In genomic region chr17:17412331-17412730, GRCh38 we compare ENCODE assay signal across 15 cellular contexts.
DNase-seq lines count a peak whose midpoint lies in the region; ATAC-seq and TF ChIP-seq lines count a peak whose summit lies in the region.
"Had no signal": no experiment of that assay in that cellular context is flagged by ENCODE, and none has a peak within 500 bp of the region (broad histone marks: within the 10 kb centered on the region; RNA-seq: fewer than 3 reads in every experiment).

No MANE protein-coding gene starts in this region.

- intact Hi-C loops in gastrocnemius medialis (cut with DNase I; ENCODE audit: low total_unique reads) = no loop called here
- intact Hi-C loops in OCI-LY7 (cut with micrococcal nuclease; ENCODE audit: unreplicated experiment) = no loop called here

- no peak overlapping the region for H2AFZ ChIP-seq in OCI-LY7 (ENCODE audit: low read length)
- H2AFZ ChIP-seq: neural progenitor cell had no signal

- CTCF ChIA-PET in OCI-LY7 (lab: Charles Lee; ENCODE audit: unreplicated experiment) = no interaction called here

- no peak for TF ChIP-seq POLR2A in gastrocnemius medialis (IDR thresholded peaks at IDR 0.05)

- peaks cover 0 to 4% of the 10 kb centered on the region in 2 donors for H3K4me1 ChIP-seq in esophagus (ENCODE audit: control insufficient read depth in 2 of 2, insufficient read depth in 2 of 2, low read length in 1 of 2)
- H3K4me1 ChIP-seq in gastrocnemius medialis = peaks cover 13 to 19% of the 10 kb centered on the region in 2 donors
- H3K4me1 ChIP-seq in OCI-LY7 (ENCODE audit: insufficient read depth, low read length, poor library complexity, severe bottlenecking) = peaks cover 9% of the 10 kb centered on the region
- H3K4me1 ChIP-seq: neural progenitor cell had no signal

- H3K9me3 ChIP-seq in esophagus (ENCODE audit: control insufficient read depth in 2 of 2, insufficient read depth in 1 of 2, low read depth in 1 of 2, low read length in 1 of 2) (no peaks in the 10 kb centered on the region), gastrocnemius medialis (no peaks in the 10 kb centered on the region), OCI-LY7 (ENCODE audit: low read length) (peaks cover 19% of the 10 kb centered on the region; the same call in 1 of the 2 replicates)

- BruUV-seq in OCI-LY7 (replicated peaks; lab: Mats Ljungman, UMichigan) = no TSS peak

- POLR2A ChIA-PET in OCI-LY7 (lab: Charles Lee) = no interaction called here

- H3K27me3 ChIP-seq in esophagus (ENCODE audit: control insufficient read depth in 1 of 2, insufficient read depth in 2 of 2, low read length in 2 of 2) = no peaks in the 10 kb centered on the region
- peaks cover 3 to 19% (median 13%) of the 10 kb centered on the region in 3 donors for H3K27me3 ChIP-seq in gastrocnemius medialis
- H3K27me3 ChIP-seq: neural progenitor cell had no signal

- no peaks in the 10 kb centered on the region for H3K79me2 ChIP-seq in OCI-LY7 (ENCODE audit: insufficient read depth, low read depth, low read length)

- 37 to 48% methylated on average over 4 of the region's 4 CpGs for WGBS in esophagus, 2 donors

- H3K36me3 ChIP-seq in esophagus (ENCODE audit: control insufficient read depth in 2 of 2, insufficient read depth in 2 of 2, low read length in 1 of 2) (no peaks in the 10 kb centered on the region), gastrocnemius medialis (no peaks in the 10 kb centered on the region), OCI-LY7 (ENCODE audit: insufficient read depth, low read length) (no peaks in the 10 kb centered on the region)
- H3K36me3 ChIP-seq: neural progenitor cell had no signal

- H3K9me2 ChIP-seq in OCI-LY7 (ENCODE audit: insufficient read depth, low read length) = no peaks in the 10 kb centered on the region

- H4K20me1 ChIP-seq in OCI-LY7 (ENCODE audit: insufficient read depth, low read length) = no peaks in the 10 kb centered on the region

- in situ Hi-C loops in gastrocnemius medialis (cut with MboI; ENCODE audit: low sequenced_read_pairs in 4 of 4) = no loop called here

- ATAC-seq in gastrocnemius medialis (no peak), GM21723 (IDR thresholded peaks at IDR 0.05; ENCODE audit: unreplicated experiment) (no peak)
- ATAC-seq: GM12878, left ventricle myocardium superior had no signal

- H3K4me2 ChIP-seq in OCI-LY7 (ENCODE audit: low read length) = no peak overlapping the region
- H3K4me2 ChIP-seq: neural progenitor cell had no signal

- TF ChIP-seq CTCF in gastrocnemius medialis (IDR thresholded peaks at IDR 0.05 in 4 of 5, conservative IDR thresholded peaks at IDR 0.05 in 1 of 5) = no peak
- TF ChIP-seq CTCF in OCI-LY7 (conservative IDR thresholded peaks at IDR 0.05; ENCODE audit: low read length) = no peak

- H3K27ac ChIP-seq in esophagus (ENCODE audit: low read depth in 2 of 2, low read length in 1 of 2) = peak overlapping the region; percentile 38 to 56
- peak overlapping the region in 3 of 4 donors; percentile 33 to 69 (median 38) for H3K27ac ChIP-seq in gastrocnemius medialis
- no peak overlapping the region for H3K27ac ChIP-seq in OCI-LY7 (ENCODE audit: low read depth, low read length, poor library complexity, severe bottlenecking)
- H3K27ac ChIP-seq: neural progenitor cell had no signal

- H3K4me3 ChIP-seq in esophagus (ENCODE audit: low read depth in 1 of 2, low read length in 2 of 2) = no peak overlapping the region
- no peak overlapping the region for H3K4me3 ChIP-seq in gastrocnemius medialis
- no peak overlapping the region for H3K4me3 ChIP-seq in OCI-LY7 (ENCODE audit: low read depth, low read length, poor library complexity, severe bottlenecking)
- H3K4me3 ChIP-seq: GM12878, neural progenitor cell had no signal

- DNase-seq in EH (ENCODE audit: low read depth) = peak; percentile 90
- peak; percentile 32 for DNase-seq in NCI-H226
- no peak for DNase-seq in gastrocnemius medialis
- DNase-seq in hippocampal formation (lab: John Stamatoyannopoulos, UW) = no peak
- DNase-seq in NCI-H1417 (lab: John Stamatoyannopoulos, UW) = no peak
- no peak for DNase-seq in OCI-LY7 (ENCODE audit: low spot score)
- DNase-seq: activated CD4-positive, alpha-beta T cell treated with anti-CD3 and anti-CD28 coated beads for 1 hour; activated effector memory CD4-positive, alpha-beta T cell treated with anti-CD3 and anti-CD28 coated beads, Interleukin-2, amount 50 U/mL, for 16 hours; COR-L47; left ventricle myocardium superior; NCI-H187 treated with DMSO at 0.1 percent for 48 hours had no signal

Comparison
In these comparisons a context has a peak if more than half of its experiments do, and no peak if none do; other contexts are left out.
1. DNase-seq: peak in EH (single experiment) and NCI-H226 (single experiment); none in gastrocnemius medialis (0 of 2), hippocampal formation (0 of 2), NCI-H1417 (0 of 3) and OCI-LY7 (single experiment).